Comparison of ENCODE assay signal across 27 cellular contexts in the genomic region with DNA sequence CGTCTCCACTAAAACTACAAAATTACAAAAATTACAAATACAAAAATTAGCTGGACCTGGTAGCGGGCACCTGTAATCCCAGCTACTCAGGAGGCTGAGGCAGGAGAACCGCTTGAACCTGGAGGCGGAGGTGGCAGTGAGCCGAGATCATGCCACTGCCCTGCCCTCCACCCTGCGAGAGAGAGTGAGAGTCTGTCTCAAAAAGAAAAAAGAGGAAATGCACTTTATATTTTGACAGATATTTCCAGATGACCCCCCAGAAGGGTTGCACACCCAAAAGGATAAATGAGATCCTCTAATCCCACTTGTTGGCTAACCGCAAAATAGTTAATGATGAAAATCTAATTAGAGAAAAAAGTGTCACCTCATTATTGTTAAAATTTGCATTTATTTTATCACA. TPM values are rescaled to one million over a fixed set of nuclear protein-coding genes. Genes with fewer than 3 reads are reported as not detected.
DNase-seq lines count a peak whose midpoint lies in the region; ATAC-seq, FAIRE-seq and TF ChIP-seq lines count a peak whose summit lies in the region.
"Had no signal": no experiment of that assay in that cellular context is flagged by ENCODE, and none has a peak within 500 bp of the region (broad histone marks: within the 10 kb centered on the region; RNA-seq: fewer than 3 reads in every experiment).

No MANE protein-coding gene starts in this region.

- DNase-seq in GM12864 (ENCODE audit: low read depth) (no peak), GM12878 (ENCODE audit: low read depth, low spot score) (no peak), NCI-H2227 (lab: John Stamatoyannopoulos, UW; ENCODE audit: unreplicated experiment) (no peak), glomerular visceral epithelial cell (ENCODE audit: extremely low spot score) (no peak)
- DNase-seq: activated CD4-positive, alpha-beta T cell treated with anti-CD3 and anti-CD28 coated beads for 48 hours; activated naive CD8-positive, alpha-beta T cell treated with anti-CD3 and anti-CD28 coated beads, Interleukin-2, amount 50 U/mL, for 24 hours; activated T-cell treated with anti-CD3 and anti-CD28 coated beads, Interleukin-2, amount 50 U/mL, for 48 hours; cerebellar nuclear complex; islet precursor cell; NCI-H146; NCI-H446 treated with DMSO at 0.1 percent for 48 hours; OCI-M1; stimulated activated CD4-positive, alpha-beta T cell treated with anti-CD3 and anti-CD28 coated beads, Interleukin-4, amount 100 ng/mL, for 1 hour; substantia nigra; upper lobe of right lung; WERI-Rb-1 had no signal

- H3K27ac ChIP-seq in BLaER1 = no peak overlapping the region
- H3K27ac ChIP-seq in GM12878 (ENCODE audit: control insufficient read depth, insufficient read depth) = no peak overlapping the region
- H3K27ac ChIP-seq in neutrophil = peak overlapping the region; percentile 19
- H3K27ac ChIP-seq: KMS-11, parathyroid adenoma, upper lobe of right lung, WERI-Rb-1 had no signal

- in situ Hi-C loops in GM12878 (cut with MboI) = no loop called here

- H3K4me1 ChIP-seq in BLaER1 (peaks cover 64% of the 10 kb centered on the region), GM12878 (ENCODE audit: control insufficient read depth, insufficient read depth, low read length) (peaks cover 17% of the 10 kb centered on the region), neutrophil (ENCODE audit: control insufficient read depth in 1 of 2, insufficient read depth in 1 of 2, low read depth in 1 of 2, low read length in 1 of 2) (peaks cover 66 to 69% of the 10 kb centered on the region in 2 experiments)
- H3K4me1 ChIP-seq: parathyroid adenoma had no signal

- intact Hi-C loops in GM12878 (cut with micrococcal nuclease; ENCODE audit: unreplicated experiment) = loop anchor here (5.0 kb wide), 1 partner anchor 435 kb away; no protein-coding TSS in a partner anchor

- H3K9ac ChIP-seq in BLaER1 (no peak overlapping the region), GM12878 (ENCODE audit: control insufficient read depth, insufficient read depth, low read length) (no peak overlapping the region)
- H3K9ac ChIP-seq: KMS-11, parathyroid adenoma had no signal

- H3K4me3 ChIP-seq in BLaER1 (no peak overlapping the region), GM12864 (ENCODE audit: low read depth, low read length) (peak overlapping the region; percentile 39; the same call in 1 of the 2 replicates), GM12878 (no peak overlapping the region), neutrophil (ENCODE audit: low read depth in 1 of 2, low read length in 1 of 2) (no peak overlapping the region)

- BruUV-seq in GM12878 (replicated peaks; lab: Mats Ljungman, UMichigan) = no TSS peak

- SMC1A ChIA-PET in GM12878 (lab: Charles Lee; ENCODE audit: uncharacterized antibody, unreplicated experiment) = no interaction called here

- no peak for TF ChIP-seq RAD21 in GM12878 (IDR thresholded peaks at IDR 0.05; ENCODE audit: insufficient read depth, low read depth, low read length)

- RAD21 ChIA-PET in GM12878 (lab: Charles Lee; ENCODE audit: unreplicated experiment) = no interaction called here

- no peaks in the 10 kb centered on the region for H3K9me3 ChIP-seq in BLaER1
- no peaks in the 10 kb centered on the region for H3K9me3 ChIP-seq in GM12878 (replicated peaks; ENCODE audit: control insufficient read depth, insufficient read depth, low read length)
- H3K9me3 ChIP-seq in neutrophil = no peaks in the 10 kb centered on the region
- H3K9me3 ChIP-seq: upper lobe of right lung had no signal

- 91% methylated on average over 7 of the region's 7 CpGs for WGBS in GM12878 (ENCODE audit: insufficient coverage, insufficient replicate concordance, low lambda C conversion rate, missing lambda C conversion rate)

- FAIRE-seq in GM12878 (lab: Jason Lieb, UNC) = no peak
- FAIRE-seq: D721Med, H54 had no signal

- no peak for TF ChIP-seq EP300 in GM12878 (IDR thresholded peaks at IDR 0.05; ENCODE audit: borderline replicate concordance in 1 of 2, control insufficient read depth in 1 of 2, low read depth in 2 of 2, low read length in 2 of 2)

- TF ChIP-seq CTCF in GM12864 (IDR thresholded peaks at IDR 0.05; ENCODE audit: low read depth, low read length, missing control alignments) (no peak), GM12878 (IDR thresholded peaks at IDR 0.05 in 2 of 3, conservative IDR thresholded peaks at IDR 0.05 in 1 of 3; ENCODE audit: control insufficient read depth in 2 of 3, extremely low read depth in 1 of 3, insufficient read depth in 1 of 3, low read depth in 3 of 3, low read length in 3 of 3) (no peak), neutrophil (IDR thresholded peaks at IDR 0.05) (no peak)

- H3K4me2 ChIP-seq in BLaER1 (peak overlapping the region; percentile 2; the same call in 1 of the 2 replicates), GM12878 (ENCODE audit: control insufficient read depth, insufficient read depth) (peak overlapping the region; percentile 55)
- H3K4me2 ChIP-seq: KMS-11 had no signal

- CTCF ChIA-PET in GM12878 (lab: Yijun Ruan, JAX) = no interaction called here

- ATAC-seq in GM12878 (no peak), GM19351 (IDR thresholded peaks at IDR 0.05; ENCODE audit: unreplicated experiment) (no peak), HG02884 (IDR thresholded peaks at IDR 0.05; ENCODE audit: unreplicated experiment) (no peak)
- ATAC-seq: activated naive CD8-positive, alpha-beta T cell treated with anti-CD3 and anti-CD28 coated beads, Interleukin-2, amount 50 U/mL, for 24 hours; natural killer cell treated with Interleukin-12 subunit alpha and Interleukin-12 subunit beta and Interleukin-15 and Interleukin-18, amount 100 ng/mL, for 72 hours; right cardiac atrium; Right ventricle myocardium inferior; upper lobe of right lung had no signal

- no peak for TF ChIP-seq POLR2A in GM12878 (IDR thresholded peaks at IDR 0.05; ENCODE audit: low read depth, low read length)

- no peaks in the 10 kb centered on the region for H3K27me3 ChIP-seq in BLaER1
- H3K27me3 ChIP-seq in GM12878 (replicated peaks in 1 of 2; ENCODE audit: control insufficient read depth in 2 of 2, insufficient read depth in 2 of 2, low read length in 1 of 2) = no peaks in the 10 kb centered on the region
- no peaks in the 10 kb centered on the region for H3K27me3 ChIP-seq in neutrophil
- H3K27me3 ChIP-seq: upper lobe of right lung had no signal

- no peaks in the 10 kb centered on the region for H4K20me1 ChIP-seq in BLaER1
- no peaks in the 10 kb centered on the region for H4K20me1 ChIP-seq in GM12878 (ENCODE audit: control insufficient read depth, insufficient read depth)

- H3K36me3 ChIP-seq in BLaER1 (peaks cover under 1% of the 10 kb centered on the region; the same call in 1 of the 2 replicates), GM12878 (ENCODE audit: control insufficient read depth in 2 of 2, insufficient read depth in 2 of 2, low read length in 1 of 2) (no peaks in the 10 kb centered on the region), neutrophil (no peaks in the 10 kb centered on the region)
- H3K36me3 ChIP-seq: upper lobe of right lung had no signal

- POLR2A ChIA-PET in GM12878 (lab: Charles Lee) = no interaction called here

- H2AFZ ChIP-seq in GM12878 (ENCODE audit: control insufficient read depth, low read depth, low read length) = no peak overlapping the region
- H2AFZ ChIP-seq: parathyroid adenoma had no signal

- peaks cover 37% of the 10 kb centered on the region for H3K79me2 ChIP-seq in GM12878 (ENCODE audit: control insufficient read depth, insufficient read depth, low read length)
- H3K79me2 ChIP-seq: parathyroid adenoma had no signal

TF ChIP-seq in GM12878, 131 proteins besides CTCF, POLR2A, EP300 and RAD21:
- TF ChIP-seq SPI1 (IDR thresholded peaks at IDR 0.05; ENCODE audit: borderline replicate concordance, insufficient read depth, low read depth, low read length) = peak; percentile 22; the same call in 1 of the 2 replicates
- TF ChIP-seq RELA (IDR thresholded peaks at IDR 0.05; ENCODE audit: borderline replicate concordance, partially characterized antibody) = no peak

RNA-seq across cellular contexts. Expression of gene HSDL2, which starts 2.2 kb away (rescaled TPM):
- 9.7 and 11.2 TPM in 2 replicates for total RNA-seq in GM12878 (2013; cell fraction: nucleolus; rRNA removed)
- 22.1 and 27.2 TPM in 2 replicates for total RNA-seq in GM12878 (2014; rRNA removed)
- total RNA-seq in GM12878 (2014; rRNA removed; fragmentation: Illumina TruSeq; extraction: Trizol) = 30.9 and 33.6 TPM in 2 replicates
- 21.9 and 23.6 TPM in 2 replicates for total RNA-seq in GM12878 (2021)
- polyA plus RNA-seq in GM12878 (2011; ENCODE audit: low read depth) = 17.6 TPM
- polyA plus RNA-seq in GM12878 (2011; rRNA removed) = 25.5 and 37.4 TPM in 2 replicates
- polyA plus RNA-seq in GM12878 (2011; cell fraction: cytosol; rRNA removed) = 10.2 and 11.4 TPM in 2 replicates
- 6.5 and 6.9 TPM in 2 replicates for polyA plus RNA-seq in GM12878 (2011; cell fraction: nucleus; rRNA removed)
- 20.7 and 27.3 TPM in 2 replicates for polyA plus RNA-seq in GM12878 (2012)
- 28.6 and 32.6 TPM in 2 replicates for polyA plus RNA-seq in GM12878 (2014; fragmentation: Illumina TruSeq; extraction: Trizol)
- polyA plus RNA-seq in GM12878 (2014; fragmentation: Nextera tagmentation; extraction: Ambion mirVana) = 10 to 100 TPM; 25.4 to 28.4 TPM
- polyA plus RNA-seq in GM12878 (2014; rRNA removed) = 15.8 and 20.9 TPM in 2 replicates
- 10 to 100 TPM; 41.8 to 46.1 TPM for polyA plus RNA-seq in GM12878 (2016; fragmentation: Nextera tagmentation; extraction: Ambion mirVana)
- 19.6 and 33.4 TPM in 2 replicates for polyA minus RNA-seq in GM12878 (2011; rRNA and poly(A)+ RNA removed)
- 12.7 and 18.2 TPM in 2 replicates for polyA minus RNA-seq in GM12878 (2011; cell fraction: cytosol; rRNA and poly(A)+ RNA removed)
- polyA minus RNA-seq in GM12878 (2011; cell fraction: nucleus; rRNA and poly(A)+ RNA removed) = 3.6 and 6.4 TPM in 2 replicates

RNA-seq across cellular contexts. Expression of gene PTBP3, which starts 48.6 kb away (rescaled TPM):
- 45.5 and 45.8 TPM in 2 replicates for total RNA-seq in GM12878 (2013; cell fraction: nucleolus; rRNA removed)
- 51.1 and 61.7 TPM in 2 replicates for total RNA-seq in GM12878 (2014; rRNA removed)
- total RNA-seq in GM12878 (2014; rRNA removed; fragmentation: Illumina TruSeq; extraction: Trizol) = 64.5 and 67.6 TPM in 2 replicates
- total RNA-seq in GM12878 (2021) = 104 and 108 TPM in 2 replicates
- 16.2 TPM for polyA plus RNA-seq in GM12878 (2011; ENCODE audit: low read depth)
- polyA plus RNA-seq in GM12878 (2011; rRNA removed) = 68.6 and 76.7 TPM in 2 replicates
- polyA plus RNA-seq in GM12878 (2011; cell fraction: cytosol; rRNA removed) = 62.5 and 74.4 TPM in 2 replicates
- polyA plus RNA-seq in GM12878 (2011; cell fraction: nucleus; rRNA removed) = 22.7 and 24.8 TPM in 2 replicates
- 26.0 and 27.3 TPM in 2 replicates for polyA plus RNA-seq in GM12878 (2012)
- polyA plus RNA-seq in GM12878 (2014; fragmentation: Illumina TruSeq; extraction: Trizol) = 56.7 and 67.8 TPM in 2 replicates
- polyA plus RNA-seq in GM12878 (2014; fragmentation: Nextera tagmentation; extraction: Ambion mirVana) = 10 to 100 TPM; 12.5 to 17.6 TPM
- 32.5 and 39.3 TPM in 2 replicates for polyA plus RNA-seq in GM12878 (2014; rRNA removed)
- 10 to 100 TPM; 48.0 to 54.3 TPM for polyA plus RNA-seq in GM12878 (2016; fragmentation: Nextera tagmentation; extraction: Ambion mirVana)
- polyA minus RNA-seq in GM12878 (2011; rRNA and poly(A)+ RNA removed) = 105 and 178 TPM in 2 replicates
- 40.0 and 48.8 TPM in 2 replicates for polyA minus RNA-seq in GM12878 (2011; cell fraction: cytosol; rRNA and poly(A)+ RNA removed)
- polyA minus RNA-seq in GM12878 (2011; cell fraction: nucleus; rRNA and poly(A)+ RNA removed) = 19.6 and 30.6 TPM in 2 replicates
